ENCODE assay signal across 1 cellular context in genomic region chr1:59078866-59079265, GRCh38.
A peak's percentile ranks its signal among the peaks of the same experiment; 100 is the strongest.
TF ChIP-seq lines count a peak whose summit lies in the region.

No MANE protein-coding gene starts in this region.

TF ChIP-seq in HepG2, 621 proteins besides CTCF, POLR2A, EP300 and RAD21 (continued from another document):
- TF ChIP-seq PAXIP1 (CRISPR knock-in tag; conservative IDR thresholded peaks at IDR 0.05): 0 out of 2 replicates have a peak, but pooled peaks have one; percentile 16
- no peak for TF ChIP-seq RAD51 (IDR thresholded peaks at IDR 0.05; ENCODE audit: borderline replicate concordance)
- TF ChIP-seq FOXM1 (CRISPR knock-in tag; IDR thresholded peaks at IDR 0.05): no peak
- peak; percentile 26; the same call in 1 of the 2 replicates for TF ChIP-seq HNF4G (IDR thresholded peaks at IDR 0.05; ENCODE audit: borderline replicate concordance, low read depth, low read length)
- TF ChIP-seq HNF4G (CRISPR knock-in tag; IDR thresholded peaks at IDR 0.05; ENCODE audit: borderline replicate concordance, low read depth): no peak
- peak; percentile 56 for TF ChIP-seq RARA (CRISPR knock-in tag; IDR thresholded peaks at IDR 0.05)
- TF ChIP-seq NR2F6 (IDR thresholded peaks at IDR 0.05): no peak
- 0 out of 2 replicates have a peak, but pooled peaks have one; percentile 32 for TF ChIP-seq NR2F6 (CRISPR knock-in tag; IDR thresholded peaks at IDR 0.05)
- no peak for TF ChIP-seq ZNF484 (CRISPR knock-in tag; IDR thresholded peaks at IDR 0.05; ENCODE audit: borderline replicate concordance, low read depth)
TF ChIP-seq in HepG2: peak in this region for 5.
